Comparison of ENCODE assay signal across 13 cellular contexts in the genomic region with DNA sequence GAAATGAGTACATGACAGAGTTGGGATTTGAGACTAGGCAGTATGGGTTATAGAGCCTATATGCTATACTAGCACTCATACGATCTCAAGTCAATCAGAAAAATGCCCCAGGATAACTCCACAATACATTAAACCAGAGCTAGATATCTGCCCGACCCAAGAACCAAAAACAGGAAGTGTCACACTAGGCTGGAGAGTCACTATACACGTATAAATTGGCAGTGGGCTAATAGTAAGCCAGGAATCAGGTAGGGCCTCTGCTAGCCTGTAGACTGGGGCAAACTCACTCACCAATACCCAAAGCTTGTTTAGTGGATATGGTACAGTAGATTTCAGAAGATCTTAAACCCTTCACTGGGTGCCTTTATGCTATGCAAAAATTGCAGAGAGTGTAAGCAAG. TPM values are rescaled to one million over a fixed set of nuclear protein-coding genes. Genes with fewer than 3 reads are reported as not detected.
DNase-seq lines count a peak whose midpoint lies in the region; ATAC-seq and TF ChIP-seq lines count a peak whose summit lies in the region.
"Had no signal": no experiment of that assay in that cellular context is flagged by ENCODE, and none has a peak within 500 bp of the region (broad histone marks: within the 10 kb centered on the region; RNA-seq: fewer than 3 reads in every experiment).

No MANE protein-coding gene starts in this region.

- H3K9me3 ChIP-seq in heart left ventricle: no peaks in the 10 kb centered on the region
- H3K9me3 ChIP-seq: sigmoid colon had no signal

- CTCF ChIA-PET in activated B cell treated with CpG ODN at 0.5 μM for 24 hours (lab: Charles Lee): interaction anchor here (0.7 to 1.7 kb wide), 3 partner anchors 10 to 32 kb away, joined by 3 to 5 read pairs (median 3); a partner anchor contains a TSS

- no peak for TF ChIP-seq CTCF in GM13977 (IDR thresholded peaks at IDR 0.05; ENCODE audit: extremely low read depth, insufficient read depth, missing control alignments)
- TF ChIP-seq CTCF in activated B cell treated with CpG ODN at 0.5 μM for 24 hours (IDR thresholded peaks at IDR 0.05): no peak
- no peak for TF ChIP-seq CTCF in heart left ventricle (IDR thresholded peaks at IDR 0.05)

- 66 to 78% (median 68%) methylated on average over 3 of the region's 3 CpGs for WGBS in heart left ventricle, 4 donors

- no peak for TF ChIP-seq POLR2A in heart left ventricle (IDR thresholded peaks at IDR 0.05)

- no peak overlapping the region for H3K27ac ChIP-seq in heart left ventricle
- H3K27ac ChIP-seq: sigmoid colon had no signal

- H3K27ac Mint-ChIP-seq in IgD-negative memory B cell: peak overlapping the region; percentile 0 to 83 (median 32)
- H3K27ac Mint-ChIP-seq in activated B cell treated with CpG ODN at 0.5 μM for 24 hours: peak overlapping the region; percentile 90
- H3K27ac Mint-ChIP-seq in natural killer cell treated with Interleukin-12 subunit alpha and Interleukin-12 subunit beta and Interleukin-15 and Interleukin-18, amount 100 ng/mL, for 72 hours: no peak overlapping the region

- peak overlapping the region in 3 of 4 donors; percentile 41 to 74 (median 58) for H3K4me3 Mint-ChIP-seq in IgD-negative memory B cell
- H3K4me3 Mint-ChIP-seq in activated B cell treated with CpG ODN at 0.5 μM for 24 hours: peak overlapping the region; percentile 63
- no peak overlapping the region for H3K4me3 Mint-ChIP-seq in natural killer cell treated with Interleukin-12 subunit alpha and Interleukin-12 subunit beta and Interleukin-15 and Interleukin-18, amount 100 ng/mL, for 72 hours
- H3K4me3 Mint-ChIP-seq: effector memory CD8-positive, alpha-beta T cell had no signal

- DNase-seq in GM13977 (ENCODE audit: low spot score): peak; percentile 34
- no peak for DNase-seq in activated B cell treated with CpG ODN at 0.5 μM for 24 hours
- DNase-seq in NCI-H1436 (lab: John Stamatoyannopoulos, UW): no peak
- DNase-seq in natural killer cell treated with Interleukin-12 subunit alpha and Interleukin-12 subunit beta and Interleukin-15 and Interleukin-18, amount 100 ng/mL, for 72 hours (ENCODE audit: low spot score): no peak
- DNase-seq in heart left ventricle: no peak
- DNase-seq in NCI-H2171 (lab: John Stamatoyannopoulos, UW): no peak
- DNase-seq: COR-L47; effector memory CD8-positive, alpha-beta T cell; NCI-H524; sigmoid colon; T-helper 1 cell had no signal

- POLR2A ChIA-PET in activated B cell treated with CpG ODN at 0.5 μM for 24 hours (lab: Charles Lee): interaction anchor here (0.7 to 3.4 kb wide), 6 partner anchors 9 to 33 kb away, joined by 3 to 102 read pairs (median 5); a partner anchor contains a TSS

- intact Hi-C loops in activated B cell treated with CpG ODN at 0.5 μM for 24 hours (cut with micrococcal nuclease) (loop anchor here (1.0 to 2.0 kb wide), 3 partner anchors 14 to 33 kb away; a partner anchor contains a TSS), heart left ventricle (cut with DNase I) (no loop called here)

- H3K4me3 ChIP-seq in heart left ventricle: no peak overlapping the region
- H3K4me3 ChIP-seq: sigmoid colon had no signal

- no peaks in the 10 kb centered on the region for H3K27me3 Mint-ChIP-seq in IgD-negative memory B cell
- H3K27me3 Mint-ChIP-seq in activated B cell treated with CpG ODN at 0.5 μM for 24 hours: no peaks in the 10 kb centered on the region
- H3K27me3 Mint-ChIP-seq in natural killer cell treated with Interleukin-12 subunit alpha and Interleukin-12 subunit beta and Interleukin-15 and Interleukin-18, amount 100 ng/mL, for 72 hours: no peaks in the 10 kb centered on the region

- H3K27me3 ChIP-seq in heart left ventricle: no peaks in the 10 kb centered on the region
- H3K27me3 ChIP-seq: sigmoid colon had no signal

- in situ Hi-C loops in GM13977 (cut with MboI; ENCODE audit: low pct_unique_long_range_greater_than_20kb, low sequenced_read_pairs, unreplicated experiment): no loop called here

- H3K36me3 Mint-ChIP-seq in IgD-negative memory B cell (peaks cover 2% of the 10 kb centered on the region), activated B cell treated with CpG ODN at 0.5 μM for 24 hours (ENCODE audit: low read depth) (peaks cover 7% of the 10 kb centered on the region)
- H3K36me3 Mint-ChIP-seq in natural killer cell treated with Interleukin-12 subunit alpha and Interleukin-12 subunit beta and Interleukin-15 and Interleukin-18, amount 100 ng/mL, for 72 hours: no peaks in the 10 kb centered on the region

- peaks cover 0 to 9% (median 0%) of the 10 kb centered on the region in 12 donors for H3K4me1 ChIP-seq in heart left ventricle
- H3K4me1 ChIP-seq: sigmoid colon had no signal

- no peaks in the 10 kb centered on the region for H3K36me3 ChIP-seq in heart left ventricle
- H3K36me3 ChIP-seq: sigmoid colon had no signal

- H3K4me1 Mint-ChIP-seq in IgD-negative memory B cell (peaks cover 10 to 22% (median 14%) of the 10 kb centered on the region in 3 donors), activated B cell treated with CpG ODN at 0.5 μM for 24 hours (peaks cover 32% of the 10 kb centered on the region)
- H3K4me1 Mint-ChIP-seq in natural killer cell treated with Interleukin-12 subunit alpha and Interleukin-12 subunit beta and Interleukin-15 and Interleukin-18, amount 100 ng/mL, for 72 hours (ENCODE audit: low read depth in 2 of 2): peaks cover 0 to 6% of the 10 kb centered on the region in 2 donors

- ATAC-seq in GM21529 (IDR thresholded peaks at IDR 0.05; ENCODE audit: unreplicated experiment): peak; percentile 91
- ATAC-seq in activated B cell treated with CpG ODN at 0.5 μM for 24 hours (ENCODE audit: low read depth): peak; percentile 99
- ATAC-seq in natural killer cell treated with Interleukin-12 subunit alpha and Interleukin-12 subunit beta and Interleukin-15 and Interleukin-18, amount 100 ng/mL, for 72 hours: no peak
- ATAC-seq in heart left ventricle: no peak
- ATAC-seq: effector memory CD8-positive, alpha-beta T cell had no signal

- H3K9me3 Mint-ChIP-seq in IgD-negative memory B cell (no peaks in the 10 kb centered on the region), activated B cell treated with CpG ODN at 0.5 μM for 24 hours (no peaks in the 10 kb centered on the region)
- H3K9me3 Mint-ChIP-seq in natural killer cell treated with Interleukin-12 subunit alpha and Interleukin-12 subunit beta and Interleukin-15 and Interleukin-18, amount 100 ng/mL, for 72 hours: no peaks in the 10 kb centered on the region
- H3K9me3 Mint-ChIP-seq: effector memory CD8-positive, alpha-beta T cell had no signal

RNA-seq across cellular contexts. Expression of a gene that starts 16.2 kb away (rescaled TPM):
- polyA plus RNA-seq in IgD-negative memory B cell: 530 TPM
- 675 and 769 TPM in 2 replicates for total RNA-seq in activated B cell treated with CpG ODN at 0.5 μM for 24 hours
- 1,000 to 10,000 TPM in 1 of 2 donors, 100 to 1,000 TPM in 1; 997 to 1,080 TPM for total RNA-seq in natural killer cell treated with Interleukin-12 subunit alpha and Interleukin-12 subunit beta and Interleukin-15 and Interleukin-18, amount 100 ng/mL, for 72 hours
- 1,000 to 10,000 TPM in 1 of 9 donors, 100 to 1,000 TPM in 8; 473 to 1,111 (median 849) TPM for total RNA-seq in heart left ventricle
- polyA plus RNA-seq in heart left ventricle: 100 to 1,000 TPM; 142 to 428 TPM

RNA-seq across cellular contexts. Expression of a gene that starts 33.0 kb away (rescaled TPM):
- polyA plus RNA-seq in IgD-negative memory B cell (27.2 TPM), heart left ventricle (10 to 100 TPM; 22.5 to 29.5 TPM)
- total RNA-seq in activated B cell treated with CpG ODN at 0.5 μM for 24 hours (111 and 116 TPM in 2 replicates), heart left ventricle (10 to 100 TPM; 26.3 to 49.1 (median 38.9) TPM)
- 10 to 100 TPM; 34.5 to 37.1 TPM for total RNA-seq in natural killer cell treated with Interleukin-12 subunit alpha and Interleukin-12 subunit beta and Interleukin-15 and Interleukin-18, amount 100 ng/mL, for 72 hours

Comparison
In these comparisons a context has a peak if more than half of its experiments do, and no peak if none do; other contexts are left out.
1. ATAC-seq: peak in GM21529 (single experiment) and activated B cell treated with CpG ODN at 0.5 μM for 24 hours (single experiment); none in natural killer cell treated with Interleukin-12 subunit alpha and Interleukin-12 subunit beta and Interleukin-15 and Interleukin-18, amount 100 ng/mL, for 72 hours (0 of 2) and heart left ventricle (0 of 4).
2. H3K27ac Mint-ChIP-seq: peak in IgD-negative memory B cell (3 of 3) and activated B cell treated with CpG ODN at 0.5 μM for 24 hours (single experiment); none in natural killer cell treated with Interleukin-12 subunit alpha and Interleukin-12 subunit beta and Interleukin-15 and Interleukin-18, amount 100 ng/mL, for 72 hours (0 of 2).